In genomic region chr2:237720962-237721361, GRCh38 we compare ENCODE assay signal across 17 cellular contexts.
DNase-seq lines count a peak whose midpoint lies in the region; ATAC-seq, FAIRE-seq and TF ChIP-seq lines count a peak whose summit lies in the region.
"Had no signal": no experiment of that assay in that cellular context is flagged by ENCODE, and none has a peak within 500 bp of the region (broad histone marks: within the 10 kb centered on the region; RNA-seq: fewer than 3 reads in every experiment).

No MANE protein-coding gene starts in this region.

- DNase-seq in A549 (ENCODE audit: low read depth in 1 of 2, low spot score in 1 of 2) = no peak
- peak; percentile 52 for DNase-seq in HK-2 (ENCODE audit: unreplicated experiment)
- DNase-seq in chondrocyte (ENCODE audit: low spot score) = no peak
- peak; percentile 24 for DNase-seq in left kidney (ENCODE audit: low read depth, low spot score)
- no peak for DNase-seq in activated CD8-positive, alpha-beta T cell treated with anti-CD3 and anti-CD28 coated beads for 36 hours
- no peak for DNase-seq in dorsolateral prefrontal cortex
- no peak for DNase-seq in midbrain (lab: John Stamatoyannopoulos, UW)
- DNase-seq in activated CD4-positive, CD25-positive, alpha-beta regulatory T cell (lab: John Stamatoyannopoulos, UW) = no peak
- DNase-seq: activated CD4-positive, alpha-beta T cell treated with anti-CD3 and anti-CD28 coated beads, Interleukin-2, amount 50 U/mL, for 1 hour; activated naive CD4-positive, alpha-beta T cell treated with anti-CD3 and anti-CD28 coated beads for 36 hours; colonic mucosa; left cardiac atrium; PC-3; stimulated activated CD4-positive, alpha-beta T cell treated with anti-CD3 and anti-CD28 coated beads, Interleukin-15, amount 100 ng/mL, for 24 hours had no signal

- TF ChIP-seq CTCF in A549 (IDR thresholded peaks at IDR 0.05) (no peak), chondrocyte (IDR thresholded peaks at IDR 0.05) (no peak), dorsolateral prefrontal cortex (IDR thresholded peaks at IDR 0.05 in 54 of 56, conservative IDR thresholded peaks at IDR 0.05 in 2 of 56; ENCODE audit: low read depth in 1 of 56, partially characterized antibody in 56 of 56) (no peak)
- no peak for TF ChIP-seq CTCF in activated CD8-positive, alpha-beta T cell treated with anti-CD3 and anti-CD28 coated beads for 36 hours (IDR thresholded peaks at IDR 0.05)

- H3K27me3 Mint-ChIP-seq in chondrocyte (ENCODE audit: low read depth) = no peaks in the 10 kb centered on the region
- H3K27me3 Mint-ChIP-seq in activated CD8-positive, alpha-beta T cell treated with anti-CD3 and anti-CD28 coated beads for 36 hours = no peaks in the 10 kb centered on the region

- peaks cover 10% of the 10 kb centered on the region for H3K36me3 Mint-ChIP-seq in chondrocyte (ENCODE audit: low read depth)
- peaks cover 40% of the 10 kb centered on the region for H3K36me3 Mint-ChIP-seq in activated CD8-positive, alpha-beta T cell treated with anti-CD3 and anti-CD28 coated beads for 36 hours (ENCODE audit: low read depth)
- H3K36me3 Mint-ChIP-seq: neural progenitor cell had no signal

- intact Hi-C loops in activated CD8-positive, alpha-beta T cell treated with anti-CD3 and anti-CD28 coated beads for 36 hours (cut with micrococcal nuclease) = no loop called here
- intact Hi-C loops in dorsolateral prefrontal cortex (cut with DNase I) = no loop called here

- no peak overlapping the region for H3K4me3 ChIP-seq in A549
- no peak overlapping the region for H3K4me3 ChIP-seq in dorsolateral prefrontal cortex
- H3K4me3 ChIP-seq: colonic mucosa, neural progenitor cell had no signal

- no peak for TF ChIP-seq POLR2A in A549 (IDR thresholded peaks at IDR 0.05; ENCODE audit: low read length)

- no peak overlapping the region for H3K27ac ChIP-seq in A549
- peak overlapping the region in 2 of 59 donors; percentile 8 to 31 for H3K27ac ChIP-seq in dorsolateral prefrontal cortex
- H3K27ac ChIP-seq: colonic mucosa, neural progenitor cell had no signal

- no peak for FAIRE-seq in A549 (lab: Jason Lieb, UNC)
- FAIRE-seq: frontal cortex had no signal

- no peak for TF ChIP-seq EP300 in A549 (IDR thresholded peaks at IDR 0.05)

- CTCF ChIA-PET in A549 (lab: Yijun Ruan, JAX) = interaction anchor here (0.6 to 4.1 kb wide), 5 partner anchors 10 to 311 kb away, joined by 3 to 17 read pairs (median 4); no protein-coding TSS in a partner anchor
- CTCF ChIA-PET in activated CD8-positive, alpha-beta T cell treated with anti-CD3 and anti-CD28 coated beads for 36 hours (lab: Charles Lee) = interaction anchor here (0.9 to 2.7 kb wide), 2 partner anchors 24 to 48 kb away, joined by 4 to 11 read pairs; no protein-coding TSS in a partner anchor

- H3K4me2 ChIP-seq in A549 = peak overlapping the region; percentile 7; the same call in 1 of the 3 replicates
- H3K4me2 ChIP-seq: neural progenitor cell had no signal

- no peaks in the 10 kb centered on the region for H3K9me3 ChIP-seq in A549
- H3K9me3 ChIP-seq: colonic mucosa had no signal

- H3K9me3 Mint-ChIP-seq in chondrocyte (ENCODE audit: low read depth) = no peaks in the 10 kb centered on the region
- H3K9me3 Mint-ChIP-seq in activated CD8-positive, alpha-beta T cell treated with anti-CD3 and anti-CD28 coated beads for 36 hours = no peaks in the 10 kb centered on the region
- H3K9me3 Mint-ChIP-seq: activated naive CD4-positive, alpha-beta T cell treated with anti-CD3 and anti-CD28 coated beads for 36 hours; neural progenitor cell; T-helper 1 cell treated with Interleukin-12 subunit alpha and Interleukin-12 subunit beta and Interleukin-4 antibody, amounts not matched to agents 30 μg/mL and 1 μg/mL, for 36 hours had no signal

- POLR2A ChIA-PET in A549 (lab: Yijun Ruan, JAX) = no interaction called here
- POLR2A ChIA-PET in activated CD8-positive, alpha-beta T cell treated with anti-CD3 and anti-CD28 coated beads for 36 hours (lab: Charles Lee) = interaction anchor here (1.4 to 1.8 kb wide), 2 partner anchors 10 to 13 kb away, joined by 4 read pairs; no protein-coding TSS in a partner anchor

- ATAC-seq in A549 = no peak
- no peak for ATAC-seq in activated CD8-positive, alpha-beta T cell treated with anti-CD3 and anti-CD28 coated beads for 36 hours
- ATAC-seq: PC-3 had no signal

- WGBS in A549 (ENCODE audit: missing lambda C conversion rate) = 66% methylated on average over 7 of the region's 7 CpGs

- H3K4me3 Mint-ChIP-seq in chondrocyte (ENCODE audit: unreplicated experiment) = no peak overlapping the region
- H3K4me3 Mint-ChIP-seq in activated CD8-positive, alpha-beta T cell treated with anti-CD3 and anti-CD28 coated beads for 36 hours = no peak overlapping the region
- H3K4me3 Mint-ChIP-seq: activated naive CD4-positive, alpha-beta T cell treated with anti-CD3 and anti-CD28 coated beads for 36 hours; neural progenitor cell; T-helper 1 cell treated with Interleukin-12 subunit alpha and Interleukin-12 subunit beta and Interleukin-4 antibody, amounts not matched to agents 30 μg/mL and 1 μg/mL, for 36 hours had no signal

- no peak for TF ChIP-seq RAD21 in A549 (conservative IDR thresholded peaks at IDR 0.05 in 1 of 2, IDR thresholded peaks at IDR 0.05 in 1 of 2)

- H3K4me1 ChIP-seq in A549 = peaks cover 38% of the 10 kb centered on the region

- peak overlapping the region; percentile 65 for H3K27ac Mint-ChIP-seq in chondrocyte (ENCODE audit: unreplicated experiment)
- H3K27ac Mint-ChIP-seq in activated CD8-positive, alpha-beta T cell treated with anti-CD3 and anti-CD28 coated beads for 36 hours = no peak overlapping the region
- H3K27ac Mint-ChIP-seq: activated naive CD4-positive, alpha-beta T cell treated with anti-CD3 and anti-CD28 coated beads for 36 hours; neural progenitor cell; T-helper 1 cell treated with Interleukin-12 subunit alpha and Interleukin-12 subunit beta and Interleukin-4 antibody, amounts not matched to agents 30 μg/mL and 1 μg/mL, for 36 hours had no signal

- peaks cover 65% of the 10 kb centered on the region for H3K4me1 Mint-ChIP-seq in chondrocyte (ENCODE audit: low read depth)
- peaks cover 57% of the 10 kb centered on the region for H3K4me1 Mint-ChIP-seq in activated CD8-positive, alpha-beta T cell treated with anti-CD3 and anti-CD28 coated beads for 36 hours (ENCODE audit: low read depth)

- H3K27me3 ChIP-seq in dorsolateral prefrontal cortex = no peaks in the 10 kb centered on the region
- H3K27me3 ChIP-seq: colonic mucosa, neural progenitor cell had no signal

TF ChIP-seq in A549, 52 proteins besides CTCF, POLR2A, EP300 and RAD21:
- TF ChIP-seq CEBPB (IDR thresholded peaks at IDR 0.05) = 0 out of 4 replicates have a peak, but pooled peaks of 1 of the 2 experiments have one; percentile 5
- no peak for TF ChIP-seq EHMT2 (IDR thresholded peaks at IDR 0.05; ENCODE audit: low read depth)

Comparison
In these comparisons a context has a peak if more than half of its experiments do, and no peak if none do; other contexts are left out.
1. DNase-seq: peak in HK-2 (single experiment) and left kidney (single experiment); none in A549 (0 of 2), chondrocyte (single experiment), activated CD8-positive, alpha-beta T cell treated with anti-CD3 and anti-CD28 coated beads for 36 hours (single experiment), dorsolateral prefrontal cortex (0 of 10), midbrain (single experiment) and activated CD4-positive, CD25-positive, alpha-beta regulatory T cell (0 of 4).